Comparison of ENCODE assay signal across 8 cellular contexts in the genomic region with DNA sequence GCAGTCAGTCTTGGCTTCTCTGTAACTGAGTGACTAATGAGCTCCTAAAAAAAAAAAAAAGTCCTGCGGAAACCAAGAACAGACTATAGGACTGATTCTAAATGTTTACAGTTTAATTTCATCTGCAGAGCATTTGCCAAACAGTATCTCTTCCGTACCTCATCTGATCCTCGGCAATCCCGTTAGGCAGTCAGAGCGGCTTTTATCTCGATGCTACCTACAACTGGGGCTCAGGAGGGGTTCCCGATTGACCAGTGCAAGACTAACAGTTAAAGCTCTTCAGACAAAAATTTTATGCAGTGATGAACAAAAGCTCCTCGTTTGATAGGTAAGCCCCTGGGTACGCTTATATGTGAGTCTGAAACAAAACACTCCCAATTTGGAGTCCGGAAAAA. TPM values are rescaled to one million over a fixed set of nuclear protein-coding genes. Genes with fewer than 3 reads are reported as not detected.
A peak's percentile ranks its signal among the peaks of the same experiment; 100 is the strongest.
DNase-seq lines count a peak whose midpoint lies in the region; ATAC-seq and TF ChIP-seq lines count a peak whose summit lies in the region.

No MANE protein-coding gene starts in this region.

- H3K27ac ChIP-seq in HUES6 (ENCODE audit: low read depth, low read length) (peak overlapping the region; percentile 59), sigmoid colon (peak overlapping the region; percentile 79 to 83 (median 80))

- H3K9ac ChIP-seq in HUES6 (ENCODE audit: low read length) = peak overlapping the region; percentile 90

- H3K27me3 ChIP-seq in HUES6 (ENCODE audit: control insufficient read depth, insufficient read depth, low read length) (no peaks in the 10 kb centered on the region), sigmoid colon (no peaks in the 10 kb centered on the region)

- ATAC-seq in activated CD4-positive, CD25-positive, alpha-beta regulatory T cell treated with anti-CD3 and anti-CD28 coated beads, Interleukin-2, amount 50 U/mL, for 24 hours = no peak

- no peak for TF ChIP-seq POLR2A in sigmoid colon (IDR thresholded peaks at IDR 0.05)

- intact Hi-C loops in sigmoid colon (cut with DNase I) = loop anchor here (10.0 kb wide), 1 partner anchor 603 kb away; the partner anchor contains the start of gene LIN7C

- peak; percentile 8 for DNase-seq in stimulated activated CD4-positive, alpha-beta T cell treated with anti-CD3 and anti-CD28 coated beads, Interleukin-15, amount 100 ng/mL, for 24 hours
- DNase-seq in stimulated activated CD4-positive, alpha-beta T cell treated with anti-CD3 and anti-CD28 coated beads, Interleukin-2, amount 100 ng/mL, for 48 hours = no peak
- DNase-seq in foreskin fibroblast (no peak), sigmoid colon (no peak), KG1 (lab: John Stamatoyannopoulos, UW) (no peak)

- H3K9me3 ChIP-seq in HUES6 (ENCODE audit: control insufficient read depth, insufficient read depth, low read depth, low read length) (no peaks in the 10 kb centered on the region), sigmoid colon (no peaks in the 10 kb centered on the region)

- no peak for TF ChIP-seq EP300 in sigmoid colon (IDR thresholded peaks at IDR 0.05)

- peak overlapping the region; percentile 96 for H3K4me3 ChIP-seq in HUES6 (ENCODE audit: low read depth, low read length)
- peak overlapping the region; percentile 89 for H3K4me3 ChIP-seq in WI38 (ENCODE audit: low read depth, low read length)
- H3K4me3 ChIP-seq in foreskin fibroblast (ENCODE audit: low read depth in 1 of 2, low read length in 2 of 2) = peak overlapping the region; percentile 61 to 85
- H3K4me3 ChIP-seq in sigmoid colon = peak overlapping the region; percentile 28 to 60 (median 54)

- H3K4me1 ChIP-seq in HUES6 (ENCODE audit: control insufficient read depth, insufficient read depth, low read length) = peaks cover 10% of the 10 kb centered on the region
- peaks cover 0 to 38% (median 27%) of the 10 kb centered on the region in 4 donors for H3K4me1 ChIP-seq in sigmoid colon

- TF ChIP-seq CTCF in WI38 (IDR thresholded peaks at IDR 0.05; ENCODE audit: low read depth, low read length) = no peak
- TF ChIP-seq CTCF in foreskin fibroblast (IDR thresholded peaks at IDR 0.05; ENCODE audit: low read depth, low read length) = no peak
- no peak for TF ChIP-seq CTCF in sigmoid colon (IDR thresholded peaks at IDR 0.05)

- H3K36me3 ChIP-seq in HUES6 (ENCODE audit: control insufficient read depth, insufficient read depth, low read length) (no peaks in the 10 kb centered on the region), sigmoid colon (no peaks in the 10 kb centered on the region)

- WGBS in sigmoid colon, 2 donors = 0% methylated on average over 10 of the region's 10 CpGs

RNA-seq across cellular contexts. Expression of gene KIF18A, which starts 0.6 kb away (rescaled TPM):
- total RNA-seq in sigmoid colon = under 1 TPM; under 0.01 to 0.49 (median 0.34) TPM
- 1 to 10 TPM in 2 of 3 donors, under 1 TPM in 1; 0.60 to 2.7 (median 1.4) TPM for polyA plus RNA-seq in sigmoid colon

RNA-seq across cellular contexts. Expression of gene METTL15, which starts 0.9 kb away (rescaled TPM):
- 10 to 100 TPM in 2 of 4 donors, 1 to 10 TPM in 2; 7.5 to 15.0 (median 12.1) TPM for total RNA-seq in sigmoid colon
- polyA plus RNA-seq in sigmoid colon = 1 to 10 TPM; 5.4 to 8.1 (median 7.8) TPM
